In genomic region chr5:91028518-91028956, GRCh38 we compare ENCODE assay signal across 1 cellular context.
TF ChIP-seq lines count a peak whose summit lies in the region.

No MANE protein-coding gene starts in this region.

TF ChIP-seq in K562, 482 proteins besides CTCF, POLR2A, EP300 and RAD21 (continued from another document and continues in another):
- TF ChIP-seq SMAD2 (IDR thresholded peaks at IDR 0.05; ENCODE audit: low read depth, low read length) (no peak), E2F3 (CRISPR knock-in tag; IDR thresholded peaks at IDR 0.05) (no peak), CHAMP1 (IDR thresholded peaks at IDR 0.05) (no peak), CSDE1 (IDR thresholded peaks at IDR 0.05) (no peak), ZC3H11A (IDR thresholded peaks at IDR 0.05; ENCODE audit: low read depth, low read length) (no peak), DPF2 (IDR thresholded peaks at IDR 0.05) (peak; percentile 82), ZFX (CRISPR knock-in tag; IDR thresholded peaks at IDR 0.05) (no peak), ZNF707 (CRISPR knock-in tag; conservative IDR thresholded peaks at IDR 0.05) (no peak), ZNF76 (CRISPR knock-in tag; IDR thresholded peaks at IDR 0.05; ENCODE audit: borderline replicate concordance) (no peak), ARID2 (IDR thresholded peaks at IDR 0.05) (no peak), RERE (CRISPR knock-in tag; IDR thresholded peaks at IDR 0.05; ENCODE audit: borderline replicate concordance) (no peak), REST (CRISPR knock-in tag; IDR thresholded peaks at IDR 0.05; ENCODE audit: low read depth) (no peak), EZH2 (IDR thresholded peaks at IDR 0.05; ENCODE audit: borderline replicate concordance, low read depth, low read length) (no peak), CREB3L1 (IDR thresholded peaks at IDR 0.05; ENCODE audit: borderline replicate concordance, low read depth) (no peak), HNRNPH1 (optimal IDR thresholded peaks at IDR 0.05; ENCODE audit: low read depth, low read length) (no peak), SAFB (IDR thresholded peaks at IDR 0.05; ENCODE audit: borderline replicate concordance, low read depth, low read length) (no peak), RBM17 (IDR thresholded peaks at IDR 0.05; ENCODE audit: borderline replicate concordance, low read depth, low read length) (no peak), SAFB2 (IDR thresholded peaks at IDR 0.05; ENCODE audit: borderline replicate concordance, low read depth, low read length, severe bottlenecking) (no peak), MLLT1 (IDR thresholded peaks at IDR 0.05) (no peak), SRSF7 (optimal IDR thresholded peaks at IDR 0.05; ENCODE audit: low read depth, low read length) (no peak), ZFPM2 (CRISPR knock-in tag; IDR thresholded peaks at IDR 0.05) (no peak), SRSF3 (IDR thresholded peaks at IDR 0.05; ENCODE audit: insufficient read depth, low read length) (no peak), ZBTB1 (CRISPR knock-in tag; IDR thresholded peaks at IDR 0.05; ENCODE audit: borderline replicate concordance, low read depth) (no peak), ZNF79 (CRISPR knock-in tag; IDR thresholded peaks at IDR 0.05; ENCODE audit: low read depth) (no peak), PCBP2 (IDR thresholded peaks at IDR 0.05; ENCODE audit: low read depth, low read length, poor library complexity, severe bottlenecking) (no peak), FOS (IDR thresholded peaks at IDR 0.05; ENCODE audit: extremely low read depth, insufficient read length) (no peak), ARNT (IDR thresholded peaks at IDR 0.05) (peak in 1 of 2 experiments; percentile 61; a peak in 1 of 4 replicates), ZFP30 (CRISPR knock-in tag; IDR thresholded peaks at IDR 0.05; ENCODE audit: borderline replicate concordance) (no peak), CEBPZ (IDR thresholded peaks at IDR 0.05; ENCODE audit: borderline replicate concordance, low read depth, low read length) (no peak), ZNF384 (IDR thresholded peaks at IDR 0.05; ENCODE audit: low read depth, low read length) (peak; percentile 92), SMC3 (conservative IDR thresholded peaks at IDR 0.05; ENCODE audit: insufficient read depth, low read depth, low read length) (no peak), OTX1 (CRISPR knock-in tag; IDR thresholded peaks at IDR 0.05) (no peak), ZBTB7A (IDR thresholded peaks at IDR 0.05; ENCODE audit: borderline replicate concordance, control insufficient read depth, low read depth, low read length) (no peak), USF1 (CRISPR knock-in tag; IDR thresholded peaks at IDR 0.05) (no peak), TAF9B (IDR thresholded peaks at IDR 0.05; ENCODE audit: partially characterized antibody) (no peak), ZNF75A (CRISPR knock-in tag; IDR thresholded peaks at IDR 0.05) (no peak), ZNF589 (CRISPR knock-in tag; IDR thresholded peaks at IDR 0.05; ENCODE audit: low read depth) (peak; percentile 49; the same call in 1 of the 2 replicates), RFX1 (IDR thresholded peaks at IDR 0.05) (no peak), PTTG1 (tag; IDR thresholded peaks at IDR 0.05; ENCODE audit: low read depth) (no peak), ZNF77 (CRISPR knock-in tag; IDR thresholded peaks at IDR 0.05) (no peak), RNF2 (IDR thresholded peaks at IDR 0.05) (no peak), NFRKB (IDR thresholded peaks at IDR 0.05; ENCODE audit: low read depth) (no peak), LCOR (CRISPR knock-in tag; IDR thresholded peaks at IDR 0.05) (no peak)
